In genomic region chr15:86691091-86691490, GRCh38 we compare ENCODE assay signal across 18 cellular contexts.
DNase-seq lines count a peak whose midpoint lies in the region; ATAC-seq and TF ChIP-seq lines count a peak whose summit lies in the region.
"Had no signal": no experiment of that assay in that cellular context is flagged by ENCODE, and none has a peak within 500 bp of the region (broad histone marks: within the 10 kb centered on the region; RNA-seq: fewer than 3 reads in every experiment).

No MANE protein-coding gene starts in this region.

- H3K36me3 Mint-ChIP-seq in nephron progenitor cell (ENCODE audit: low read depth) = no peaks in the 10 kb centered on the region
- no peaks in the 10 kb centered on the region for H3K36me3 Mint-ChIP-seq in T-cell
- H3K36me3 Mint-ChIP-seq: naive B cell had no signal

- H3K4me1 Mint-ChIP-seq in nephron progenitor cell (no peaks in the 10 kb centered on the region), T-cell (peaks cover 0 to under 1% (median 0%) of the 10 kb centered on the region in 3 donors)
- H3K4me1 Mint-ChIP-seq: naive B cell; stimulated activated naive CD8-positive, alpha-beta T cell treated with anti-CD3 and anti-CD28 coated beads, Interleukin-15, amount 100 ng/mL, for 72 hours had no signal

- TF ChIP-seq CTCF in VCaP (conservative IDR thresholded peaks at IDR 0.05) = peak; percentile 77
- peak; percentile 6 for TF ChIP-seq CTCF in nephron progenitor cell (IDR thresholded peaks at IDR 0.05)

- POLR2A ChIA-PET in T-cell (lab: Charles Lee) = no interaction called here

- no peak overlapping the region for H3K27ac ChIP-seq in VCaP
- H3K27ac ChIP-seq: brain microvascular endothelial cell, gastroesophageal sphincter, KMS-11, sigmoid colon, SJCRH30 had no signal

- in situ Hi-C loops in G401 (cut with HindIII; ENCODE audit: low sequenced_read_pairs) = no loop called here

- H3K4me3 Mint-ChIP-seq in nephron progenitor cell = no peak overlapping the region
- no peak overlapping the region for H3K4me3 Mint-ChIP-seq in T-cell
- H3K4me3 Mint-ChIP-seq: naive B cell; stimulated activated naive CD8-positive, alpha-beta T cell treated with anti-CD3 and anti-CD28 coated beads, Interleukin-15, amount 100 ng/mL, for 72 hours had no signal

- no peaks in the 10 kb centered on the region for H3K9me3 Mint-ChIP-seq in nephron progenitor cell
- peaks cover 0 to 5% (median 2%) of the 10 kb centered on the region in 3 donors for H3K9me3 Mint-ChIP-seq in T-cell

- CTCF ChIA-PET in T-cell (lab: Charles Lee) = no interaction called here

- H3K27me3 Mint-ChIP-seq in nephron progenitor cell (ENCODE audit: low read depth, poor library complexity) (peaks cover 11% of the 10 kb centered on the region), T-cell (no peaks in the 10 kb centered on the region)
- H3K27me3 Mint-ChIP-seq: stimulated activated naive CD8-positive, alpha-beta T cell treated with anti-CD3 and anti-CD28 coated beads, Interleukin-15, amount 100 ng/mL, for 72 hours had no signal

- TF ChIP-seq POLR2A in GM18505 (IDR thresholded peaks at IDR 0.05; ENCODE audit: borderline replicate concordance, extremely low read depth, insufficient read depth, insufficient read length) = no peak

- DNase-seq in G401 (ENCODE audit: low spot score) (peak; percentile 4), NCI-H1417 (lab: John Stamatoyannopoulos, UW) (peak in 2 of 3 experiments; percentile 26 to 73), nephron progenitor cell (no peak), T-cell (no peak), NK-92 (lab: John Stamatoyannopoulos, UW; ENCODE audit: unreplicated experiment) (no peak), T1000 (lab: John Stamatoyannopoulos, UW) (no peak)
- DNase-seq: brain microvascular endothelial cell; C1 segment of cervical spinal cord; kidney glomerular epithelial cell; naive B cell; NCI-H446 treated with DMSO at 0.1 percent for 48 hours; sigmoid colon; stimulated activated naive CD8-positive, alpha-beta T cell treated with anti-CD3 and anti-CD28 coated beads, Interleukin-15, amount 100 ng/mL, for 72 hours had no signal

- ATAC-seq in T-cell (replicated peaks in 1 of 4) (no peak), GM18505 (IDR thresholded peaks at IDR 0.05; ENCODE audit: unreplicated experiment) (no peak)
- ATAC-seq: gastroesophageal sphincter; stimulated activated naive CD8-positive, alpha-beta T cell treated with anti-CD3 and anti-CD28 coated beads, Interleukin-15, amount 100 ng/mL, for 72 hours had no signal

- H3K27ac Mint-ChIP-seq in nephron progenitor cell (no peak overlapping the region), T-cell (no peak overlapping the region)
- H3K27ac Mint-ChIP-seq: naive B cell; stimulated activated naive CD8-positive, alpha-beta T cell treated with anti-CD3 and anti-CD28 coated beads, Interleukin-15, amount 100 ng/mL, for 72 hours had no signal

Comparison
In these comparisons a context has a peak if more than half of its experiments do, and no peak if none do; other contexts are left out.
1. DNase-seq: peak in G401 (single experiment) and NCI-H1417 (2 of 3); none in nephron progenitor cell (single experiment), T-cell (0 of 34), NK-92 (single experiment) and T1000 (single experiment).